In genomic region chr18:12828116-12829051, GRCh38 we compare ENCODE assay signal across 1 cellular context.
TF ChIP-seq lines count a peak whose summit lies in the region.

No MANE protein-coding gene starts in this region.

TF ChIP-seq in IMR-90, 13 proteins besides CTCF, POLR2A, EP300 and RAD21 (continued from another document):
- no peak for TF ChIP-seq USF2 (IDR thresholded peaks at IDR 0.05; ENCODE audit: low read depth, low read length)
- TF ChIP-seq CHD1 (IDR thresholded peaks at IDR 0.05; ENCODE audit: low read depth, low read length), result no peak
- TF ChIP-seq RCOR1 (IDR thresholded peaks at IDR 0.05; ENCODE audit: insufficient replicate concordance, low read length), result no peak
- no peak for TF ChIP-seq MAFK (IDR thresholded peaks at IDR 0.05; ENCODE audit: low read depth, low read length)
- no peak for TF ChIP-seq NFE2L2 (IDR thresholded peaks at IDR 0.05; ENCODE audit: low read depth, low read length)
- TF ChIP-seq RFX5 (IDR thresholded peaks at IDR 0.05; ENCODE audit: low read depth, low read length), result no peak
- TF ChIP-seq SMC3 (IDR thresholded peaks at IDR 0.05; ENCODE audit: low read depth, low read length), result no peak
